Comparison of ENCODE assay signal across 8 cellular contexts in the genomic region with DNA sequence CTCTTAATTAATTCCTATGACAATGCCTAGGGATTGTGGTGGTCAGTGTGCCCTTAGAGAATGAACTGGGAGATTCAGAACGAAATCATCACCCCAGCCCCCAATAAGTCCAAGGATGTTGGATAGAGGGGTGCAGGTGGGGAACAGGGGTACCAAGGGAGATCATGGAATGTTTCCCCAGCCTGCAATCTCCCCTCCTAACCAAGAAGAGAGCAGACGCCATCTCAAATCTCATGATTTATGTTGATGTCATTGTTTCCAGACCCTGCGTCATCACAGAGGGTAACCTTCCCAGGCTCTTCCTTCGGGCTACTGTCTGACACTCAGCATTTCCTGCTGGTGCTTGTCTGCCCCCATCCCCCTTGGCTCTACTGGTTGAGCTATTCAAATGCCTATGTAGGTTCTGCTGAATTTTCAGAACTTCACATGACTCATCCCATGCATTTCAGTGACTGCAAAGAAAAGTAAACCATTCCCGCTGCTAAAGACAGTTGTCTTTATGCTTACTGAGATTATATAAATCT. TPM values are rescaled to one million over a fixed set of nuclear protein-coding genes. Genes with fewer than 3 reads are reported as not detected.
DNase-seq lines count a peak whose midpoint lies in the region; ATAC-seq, FAIRE-seq and TF ChIP-seq lines count a peak whose summit lies in the region.

No MANE protein-coding gene starts in this region.

- no peaks in the 10 kb centered on the region for H3K9me3 Mint-ChIP-seq in Calu3 (ENCODE audit: low read depth, unreplicated experiment)

- no peak overlapping the region for H3K4me3 Mint-ChIP-seq in Calu3 (ENCODE audit: low read depth, unreplicated experiment)

- TF ChIP-seq CTCF in Calu3 (IDR thresholded peaks at IDR 0.05; ENCODE audit: unreplicated experiment): no peak

- intact Hi-C loops in Calu3 (cut with micrococcal nuclease; ENCODE audit: unreplicated experiment): no loop called here

- DNase-seq in Calu3 (peak; percentile 6), HTR-8/SVneo (ENCODE audit: insufficient read length, low spot score) (peak; percentile 95), kidney glomerular epithelial cell (lab: John Stamatoyannopoulos, UW) (peak; percentile 49), NCI-H774 (lab: John Stamatoyannopoulos, UW) (no peak)
- DNase-seq in activated naive CD4-positive, alpha-beta T cell treated with anti-CD3 and anti-CD28 coated beads, Interleukin-2, amount 50 U/mL, for 16 hours: peak; percentile 18
- no peak for DNase-seq in NK-92 treated with Interleukin-12 subunit alpha and Interleukin-12 subunit beta, amount 100 ng/mL, for 24 hours (lab: John Stamatoyannopoulos, UW)

- no TSS peak for BruUV-seq in Calu3 (replicated peaks; lab: Mats Ljungman, UMichigan)

- peak; percentile 48 for FAIRE-seq in HTR-8/SVneo (lab: Jason Lieb, UNC)

- H3K27ac Mint-ChIP-seq in Calu3 (ENCODE audit: unreplicated experiment): no peak overlapping the region

- ATAC-seq in GM21390 (IDR thresholded peaks at IDR 0.05; ENCODE audit: unreplicated experiment): no peak
- ATAC-seq in HG02970 (IDR thresholded peaks at IDR 0.05; ENCODE audit: low FRiP score, unreplicated experiment): no peak

- peaks cover 81% of the 10 kb centered on the region for H3K27me3 Mint-ChIP-seq in Calu3 (ENCODE audit: unreplicated experiment)

- CTCF ChIA-PET in Calu3 (lab: Charles Lee): interaction anchor here (0.5 to 1.0 kb wide), 2 partner anchors 24 to 37 kb away, joined by 4 read pairs; no protein-coding TSS in a partner anchor

- no peaks in the 10 kb centered on the region for H3K36me3 Mint-ChIP-seq in Calu3 (ENCODE audit: insufficient read depth, unreplicated experiment)

- no peaks in the 10 kb centered on the region for H3K4me1 Mint-ChIP-seq in Calu3 (ENCODE audit: low read depth, unreplicated experiment)

RNA-seq across cellular contexts. Expression of a gene that starts 24.7 kb away (rescaled TPM):
- total RNA-seq in Calu3 (2022): 9.8 and 11.8 TPM in 2 replicates

Comparison
In these comparisons a context has a peak if more than half of its experiments do, and no peak if none do; other contexts are left out.
1. DNase-seq: peak in Calu3 (single experiment), HTR-8/SVneo (single experiment), activated naive CD4-positive, alpha-beta T cell treated with anti-CD3 and anti-CD28 coated beads, Interleukin-2, amount 50 U/mL, for 16 hours (single experiment) and kidney glomerular epithelial cell (single experiment); none in NCI-H774 (single experiment) and NK-92 treated with Interleukin-12 subunit alpha and Interleukin-12 subunit beta, amount 100 ng/mL, for 24 hours (single experiment).